ENCODE assay signal across 1 cellular context in the genomic region with DNA sequence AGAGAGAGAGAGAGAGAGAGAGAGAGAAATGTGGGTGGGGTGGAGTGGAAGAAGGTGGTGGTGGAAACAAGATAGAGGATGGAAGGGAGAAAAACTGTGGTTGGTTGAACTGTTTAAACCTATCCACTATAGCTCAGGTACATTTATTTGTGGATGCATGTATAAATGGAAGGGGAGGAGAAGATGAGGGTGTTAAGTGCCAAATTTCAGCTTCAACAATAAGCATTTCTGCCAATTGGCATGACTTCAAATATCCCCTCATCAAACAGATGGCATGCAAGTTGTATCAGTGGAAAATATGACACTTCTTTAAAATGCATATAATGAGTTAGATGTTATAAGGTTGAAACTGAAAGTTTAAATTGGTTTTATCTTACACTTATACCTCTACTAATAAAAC.
TF ChIP-seq lines count a peak whose summit lies in the region.

No MANE protein-coding gene starts in this region.

TF ChIP-seq in GM23338, 12 proteins besides CTCF, POLR2A, EP300 and RAD21 (continued from another document):
- TF ChIP-seq, protein P1, sequence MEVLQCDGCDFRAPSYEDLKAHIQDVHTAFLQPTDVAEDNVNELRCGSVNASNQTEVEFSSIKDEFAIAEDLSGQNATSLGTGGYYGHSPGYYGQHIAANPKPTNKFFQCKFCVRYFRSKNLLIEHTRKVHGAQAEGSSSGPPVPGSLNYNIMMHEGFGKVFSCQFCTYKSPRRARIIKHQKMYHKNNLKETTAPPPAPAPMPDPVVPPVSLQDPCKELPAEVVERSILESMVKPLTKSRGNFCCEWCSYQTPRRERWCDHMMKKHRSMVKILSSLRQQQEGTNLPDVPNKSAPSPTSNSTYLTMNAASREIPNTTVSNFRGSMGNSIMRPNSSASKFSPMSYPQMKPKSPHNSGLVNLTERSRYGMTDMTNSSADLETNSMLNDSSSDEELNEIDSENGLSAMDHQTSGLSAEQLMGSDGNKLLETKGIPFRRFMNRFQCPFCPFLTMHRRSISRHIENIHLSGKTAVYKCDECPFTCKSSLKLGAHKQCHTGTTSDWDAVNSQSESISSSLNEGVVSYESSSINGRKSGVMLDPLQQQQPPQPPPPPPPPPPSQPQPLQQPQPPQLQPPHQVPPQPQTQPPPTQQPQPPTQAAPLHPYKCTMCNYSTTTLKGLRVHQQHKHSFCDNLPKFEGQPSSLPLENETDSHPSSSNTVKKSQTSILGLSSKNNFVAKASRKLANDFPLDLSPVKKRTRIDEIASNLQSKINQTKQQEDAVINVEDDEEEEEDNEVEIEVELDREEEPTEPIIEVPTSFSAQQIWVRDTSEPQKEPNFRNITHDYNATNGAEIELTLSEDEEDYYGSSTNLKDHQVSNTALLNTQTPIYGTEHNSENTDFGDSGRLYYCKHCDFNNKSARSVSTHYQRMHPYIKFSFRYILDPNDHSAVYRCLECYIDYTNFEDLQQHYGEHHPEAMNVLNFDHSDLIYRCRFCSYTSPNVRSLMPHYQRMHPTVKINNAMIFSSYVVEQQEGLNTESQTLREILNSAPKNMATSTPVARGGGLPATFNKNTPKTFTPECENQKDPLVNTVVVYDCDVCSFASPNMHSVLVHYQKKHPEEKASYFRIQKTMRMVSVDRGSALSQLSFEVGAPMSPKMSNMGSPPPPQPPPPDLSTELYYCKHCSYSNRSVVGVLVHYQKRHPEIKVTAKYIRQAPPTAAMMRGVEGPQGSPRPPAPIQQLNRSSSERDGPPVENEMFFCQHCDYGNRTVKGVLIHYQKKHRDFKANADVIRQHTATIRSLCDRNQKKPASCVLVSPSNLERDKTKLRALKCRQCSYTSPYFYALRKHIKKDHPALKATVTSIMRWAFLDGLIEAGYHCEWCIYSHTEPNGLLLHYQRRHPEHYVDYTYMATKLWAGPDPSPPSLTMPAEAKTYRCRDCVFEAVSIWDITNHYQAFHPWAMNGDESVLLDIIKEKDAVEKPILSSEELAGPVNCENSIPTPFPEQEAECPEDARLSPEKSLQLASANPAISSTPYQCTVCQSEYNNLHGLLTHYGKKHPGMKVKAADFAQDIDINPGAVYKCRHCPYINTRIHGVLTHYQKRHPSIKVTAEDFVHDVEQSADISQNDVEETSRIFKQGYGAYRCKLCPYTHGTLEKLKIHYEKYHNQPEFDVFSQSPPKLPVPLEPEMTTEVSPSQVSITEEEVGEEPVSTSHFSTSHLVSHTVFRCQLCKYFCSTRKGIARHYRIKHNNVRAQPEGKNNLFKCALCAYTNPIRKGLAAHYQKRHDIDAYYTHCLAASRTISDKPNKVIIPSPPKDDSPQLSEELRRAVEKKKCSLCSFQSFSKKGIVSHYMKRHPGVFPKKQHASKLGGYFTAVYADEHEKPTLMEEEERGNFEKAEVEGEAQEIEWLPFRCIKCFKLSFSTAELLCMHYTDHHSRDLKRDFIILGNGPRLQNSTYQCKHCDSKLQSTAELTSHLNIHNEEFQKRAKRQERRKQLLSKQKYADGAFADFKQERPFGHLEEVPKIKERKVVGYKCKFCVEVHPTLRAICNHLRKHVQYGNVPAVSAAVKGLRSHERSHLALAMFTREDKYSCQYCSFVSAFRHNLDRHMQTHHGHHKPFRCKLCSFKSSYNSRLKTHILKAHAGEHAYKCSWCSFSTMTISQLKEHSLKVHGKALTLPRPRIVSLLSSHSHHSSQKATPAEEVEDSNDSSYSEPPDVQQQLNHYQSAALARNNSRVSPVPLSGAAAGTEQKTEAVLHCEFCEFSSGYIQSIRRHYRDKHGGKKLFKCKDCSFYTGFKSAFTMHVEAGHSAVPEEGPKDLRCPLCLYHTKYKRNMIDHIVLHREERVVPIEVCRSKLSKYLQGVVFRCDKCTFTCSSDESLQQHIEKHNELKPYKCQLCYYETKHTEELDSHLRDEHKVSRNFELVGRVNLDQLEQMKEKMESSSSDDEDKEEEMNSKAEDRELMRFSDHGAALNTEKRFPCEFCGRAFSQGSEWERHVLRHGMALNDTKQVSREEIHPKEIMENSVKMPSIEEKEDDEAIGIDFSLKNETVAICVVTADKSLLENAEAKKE (CRISPR knock-in tag; IDR thresholded peaks at IDR 0.05) = no peak
- TF ChIP-seq, protein P2, sequence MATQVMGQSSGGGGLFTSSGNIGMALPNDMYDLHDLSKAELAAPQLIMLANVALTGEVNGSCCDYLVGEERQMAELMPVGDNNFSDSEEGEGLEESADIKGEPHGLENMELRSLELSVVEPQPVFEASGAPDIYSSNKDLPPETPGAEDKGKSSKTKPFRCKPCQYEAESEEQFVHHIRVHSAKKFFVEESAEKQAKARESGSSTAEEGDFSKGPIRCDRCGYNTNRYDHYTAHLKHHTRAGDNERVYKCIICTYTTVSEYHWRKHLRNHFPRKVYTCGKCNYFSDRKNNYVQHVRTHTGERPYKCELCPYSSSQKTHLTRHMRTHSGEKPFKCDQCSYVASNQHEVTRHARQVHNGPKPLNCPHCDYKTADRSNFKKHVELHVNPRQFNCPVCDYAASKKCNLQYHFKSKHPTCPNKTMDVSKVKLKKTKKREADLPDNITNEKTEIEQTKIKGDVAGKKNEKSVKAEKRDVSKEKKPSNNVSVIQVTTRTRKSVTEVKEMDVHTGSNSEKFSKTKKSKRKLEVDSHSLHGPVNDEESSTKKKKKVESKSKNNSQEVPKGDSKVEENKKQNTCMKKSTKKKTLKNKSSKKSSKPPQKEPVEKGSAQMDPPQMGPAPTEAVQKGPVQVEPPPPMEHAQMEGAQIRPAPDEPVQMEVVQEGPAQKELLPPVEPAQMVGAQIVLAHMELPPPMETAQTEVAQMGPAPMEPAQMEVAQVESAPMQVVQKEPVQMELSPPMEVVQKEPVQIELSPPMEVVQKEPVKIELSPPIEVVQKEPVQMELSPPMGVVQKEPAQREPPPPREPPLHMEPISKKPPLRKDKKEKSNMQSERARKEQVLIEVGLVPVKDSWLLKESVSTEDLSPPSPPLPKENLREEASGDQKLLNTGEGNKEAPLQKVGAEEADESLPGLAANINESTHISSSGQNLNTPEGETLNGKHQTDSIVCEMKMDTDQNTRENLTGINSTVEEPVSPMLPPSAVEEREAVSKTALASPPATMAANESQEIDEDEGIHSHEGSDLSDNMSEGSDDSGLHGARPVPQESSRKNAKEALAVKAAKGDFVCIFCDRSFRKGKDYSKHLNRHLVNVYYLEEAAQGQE (IDR thresholded peaks at IDR 0.05; ENCODE audit: unreplicated experiment) = no peak
- TF ChIP-seq JUNB (IDR thresholded peaks at IDR 0.05; ENCODE audit: unreplicated experiment) (no peak), ZNF331 (CRISPR knock-in tag; IDR thresholded peaks at IDR 0.05; ENCODE audit: low read depth) (no peak), CREB1 (CRISPR knock-in tag; IDR thresholded peaks at IDR 0.05; ENCODE audit: low read depth) (no peak)
